Comparison of ENCODE assay signal across 4 cellular contexts in genomic region chrY:22987413-22987812, GRCh38. TPM values are rescaled to one million over a fixed set of nuclear protein-coding genes. Genes with fewer than 3 reads are reported as not detected.
"Had no signal": no experiment of that assay in that cellular context is flagged by ENCODE, and none has a peak within 500 bp of the region (broad histone marks: within the 10 kb centered on the region; RNA-seq: fewer than 3 reads in every experiment).

No MANE protein-coding gene starts in this region.

RNA-seq across cellular contexts. Expression of gene BPY2, which starts 3.4 kb away (rescaled TPM):
- total RNA-seq: LHCN-M2, M059J, MCF 10A, NCI-H460 had no signal
